20 cellular contexts compared by ENCODE assay signal in the genomic region with DNA sequence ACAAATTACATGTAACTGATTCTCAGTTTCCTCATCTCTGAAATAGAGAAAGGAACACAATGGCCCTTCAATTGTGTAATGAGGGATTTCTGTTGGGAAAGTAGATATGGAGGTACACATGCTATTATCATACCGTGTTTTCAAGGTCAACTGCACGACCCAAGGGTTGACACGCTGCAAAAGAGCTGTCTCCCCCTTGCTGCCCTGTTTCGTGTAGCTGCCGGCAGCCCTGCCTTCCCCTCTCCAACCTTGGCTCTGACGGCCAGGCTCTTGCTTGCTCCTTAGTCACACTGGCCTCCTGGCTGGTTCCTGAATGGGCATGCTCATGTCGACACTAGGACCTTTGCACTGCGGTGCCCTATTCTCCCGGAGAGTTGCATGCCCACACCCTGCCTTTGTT.
"Had no signal": no experiment of that assay in that cellular context is flagged by ENCODE, and none has a peak within 500 bp of the region (broad histone marks: within the 10 kb centered on the region; RNA-seq: fewer than 3 reads in every experiment).

No MANE protein-coding gene starts in this region.

- H3K9me3 Mint-ChIP-seq: memory B cell; mesothelial cell of epicardium; nephron; stimulated activated memory B cell treated with anti-CD40 and anti-IgM and Interleukin-4, amounts not matched to agents 10 μg/mL and 1 μg/mL and 100 μg/mL, for 72 hours; stimulated activated naive CD8-positive, alpha-beta T cell treated with anti-CD3 and anti-CD28 coated beads, Interleukin-15, Interleukin-2, amounts not matched to agents 100 ng/mL and 50 ng/mL, for 24 hours had no signal

- H3K4me3 ChIP-seq: gastroesophageal sphincter, left ventricle myocardium inferior, lower lobe of right lung, tibial artery, upper lobe of left lung, uterus had no signal

- H3K4me3 Mint-ChIP-seq: memory B cell; mesothelial cell of epicardium; nephron; stimulated activated memory B cell treated with anti-CD40 and anti-IgM and Interleukin-4, amounts not matched to agents 10 μg/mL and 1 μg/mL and 100 μg/mL, for 72 hours; stimulated activated naive CD8-positive, alpha-beta T cell treated with anti-CD3 and anti-CD28 coated beads, Interleukin-15, Interleukin-2, amounts not matched to agents 100 ng/mL and 50 ng/mL, for 24 hours had no signal

- H3K4me1 ChIP-seq: uterus had no signal

- H3K27ac ChIP-seq: gastroesophageal sphincter, left ventricle myocardium inferior, lower lobe of right lung, neutrophil, tibial artery, upper lobe of left lung had no signal

- ATAC-seq: esophagus mucosa; gastroesophageal sphincter; lower lobe of right lung; right cardiac atrium; stimulated activated memory B cell treated with anti-CD40 and anti-IgM and Interleukin-4, amounts not matched to agents 10 μg/mL and 1 μg/mL and 100 μg/mL, for 72 hours had no signal

- H3K27me3 Mint-ChIP-seq: memory B cell; stimulated activated memory B cell treated with anti-CD40 and anti-IgM and Interleukin-4, amounts not matched to agents 10 μg/mL and 1 μg/mL and 100 μg/mL, for 72 hours; stimulated activated naive CD8-positive, alpha-beta T cell treated with anti-CD3 and anti-CD28 coated beads, Interleukin-15, Interleukin-2, amounts not matched to agents 100 ng/mL and 50 ng/mL, for 24 hours had no signal

- DNase-seq: cortex of kidney; dorsolateral prefrontal cortex; effector CD8-positive, alpha-beta T cell; glutamatergic neuron; left ventricle myocardium inferior; lower lobe of right lung; right cardiac atrium; stimulated activated CD4-positive, alpha-beta T cell treated with anti-CD3 and anti-CD28 coated beads, Interleukin-4, amount 100 ng/mL, for 1 hour; stimulated activated CD8-positive, alpha-beta memory T cell treated with anti-CD3 and anti-CD28 coated beads, Interleukin-4, amount 100 ng/mL, for 48 hours; tibial artery; upper lobe of left lung; uterus had no signal

- H3K27me3 ChIP-seq: dorsolateral prefrontal cortex, gastroesophageal sphincter, neutrophil, tibial artery, upper lobe of left lung, uterus had no signal

- H3K27ac Mint-ChIP-seq: mesothelial cell of epicardium; nephron; stimulated activated memory B cell treated with anti-CD40 and anti-IgM and Interleukin-4, amounts not matched to agents 10 μg/mL and 1 μg/mL and 100 μg/mL, for 72 hours had no signal

- H3K36me3 ChIP-seq: uterus had no signal

- H3K9me3 ChIP-seq: gastroesophageal sphincter, left ventricle myocardium inferior, lower lobe of right lung, neutrophil, tibial artery, upper lobe of left lung, uterus had no signal
